In genomic region chr7:120927454-120928103, GRCh38 we compare ENCODE assay signal across 16 cellular contexts.
DNase-seq lines count a peak whose midpoint lies in the region; ATAC-seq lines count a peak whose summit lies in the region.
"Had no signal": no experiment of that assay in that cellular context is flagged by ENCODE, and none has a peak within 500 bp of the region (broad histone marks: within the 10 kb centered on the region; RNA-seq: fewer than 3 reads in every experiment).

No MANE protein-coding gene starts in this region.

- ATAC-seq in GM19395 (IDR thresholded peaks at IDR 0.05; ENCODE audit: unreplicated experiment), result peak; percentile 78
- ATAC-seq in HG02763 (IDR thresholded peaks at IDR 0.05; ENCODE audit: unreplicated experiment), result peak; percentile 81
- ATAC-seq: A549; activated T-cell treated with anti-CD3 and anti-CD28 coated beads, Interleukin-2, amount 50 U/mL, for 72 hours; pancreas had no signal

- peak overlapping the region; percentile 21; the same call in 1 of the 2 replicates for H3K4me3 ChIP-seq in HUES48 (ENCODE audit: low read depth, low read length)
- H3K4me3 ChIP-seq: A549, pancreas had no signal

- H3K27me3 ChIP-seq in HUES48 (ENCODE audit: control insufficient read depth, insufficient read depth, low read length), result no peaks in the 10 kb centered on the region

- H3K27ac ChIP-seq in HUES48 (ENCODE audit: low read depth, low read length), result peak overlapping the region; percentile 55
- H3K27ac ChIP-seq: A549, pancreas had no signal

- DNase-seq in CD1c-positive myeloid dendritic cell (ENCODE audit: extremely low spot score), result peak; percentile 21
- no peak for DNase-seq in ecto neural progenitor cell (ENCODE audit: low spot score)
- no peak for DNase-seq in activated T-cell treated with anti-CD3 and anti-CD28 coated beads, Interleukin-2, amount 50 U/mL, for 1 hour
- no peak for DNase-seq in activated CD4-positive, alpha-beta T cell treated with anti-CD3 and anti-CD28 coated beads for 48 hours
- DNase-seq in stimulated activated CD4-positive, alpha-beta T cell treated with anti-CD3 and anti-CD28 coated beads, Interleukin-4, amount 100 ng/mL, for 4 hours, result no peak
- DNase-seq: activated T-cell treated with anti-CD3 and anti-CD28 coated beads, Interleukin-2, amount 50 U/mL, for 72 hours; DMS53; MV-4-11; NK-92 treated with Interleukin-12 subunit alpha and Interleukin-12 subunit beta, amount 100 ng/mL, for 24 hours; pancreas; stimulated activated CD4-positive, alpha-beta T cell treated with anti-CD3 and anti-CD28 coated beads, Interleukin-4, amount 100 ng/mL, for 24 hours; T1000 had no signal

- H3K9ac ChIP-seq in HUES48 (ENCODE audit: low read depth, low read length), result no peak overlapping the region

- H3K36me3 ChIP-seq in HUES48 (ENCODE audit: control insufficient read depth, insufficient read depth, low read length), result no peaks in the 10 kb centered on the region
- H3K36me3 ChIP-seq: pancreas had no signal

- no peaks in the 10 kb centered on the region for H3K9me3 ChIP-seq in HUES48 (ENCODE audit: control insufficient read depth, insufficient read depth, low read length)
- H3K9me3 ChIP-seq: A549, pancreas had no signal

- H3K4me1 ChIP-seq in HUES48 (ENCODE audit: control insufficient read depth, insufficient read depth, low read length), result peaks cover 20% of the 10 kb centered on the region
- H3K4me1 ChIP-seq: A549, pancreas had no signal
